9 cellular contexts compared by ENCODE assay signal in the genomic region with DNA sequence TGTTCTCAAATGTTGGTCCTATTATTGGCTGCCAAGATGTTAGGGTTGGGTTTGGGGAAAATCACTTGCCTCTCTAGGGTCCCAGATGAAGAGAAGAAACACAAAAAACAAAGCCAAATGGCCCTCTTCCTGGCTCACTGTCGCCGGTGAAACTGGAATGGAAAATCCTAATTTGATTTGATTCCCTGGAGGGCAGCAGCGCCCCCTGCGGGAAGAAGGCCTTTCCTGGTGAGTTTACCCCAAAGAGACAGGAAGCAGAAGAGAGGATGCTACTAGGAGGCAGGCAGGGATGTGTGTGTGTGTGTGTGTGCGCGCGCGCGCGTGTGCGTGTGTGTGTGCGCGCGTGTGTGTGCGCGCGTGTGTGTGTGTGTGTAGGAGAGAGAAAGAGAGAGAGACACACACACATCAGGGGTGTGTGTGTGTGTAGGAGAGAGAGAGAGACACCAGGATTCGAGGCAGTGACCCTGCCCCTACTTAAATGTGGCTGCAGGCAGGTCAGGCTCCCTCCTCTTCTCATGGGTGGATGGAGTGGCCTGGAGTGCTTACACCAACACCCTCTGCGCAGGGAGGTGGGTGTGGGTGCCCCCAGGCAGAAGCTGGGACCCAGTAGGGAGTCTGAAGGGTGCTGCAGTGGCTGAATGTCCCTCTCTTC. TPM values are rescaled to one million over a fixed set of nuclear protein-coding genes. Genes with fewer than 3 reads are reported as not detected.
A peak's percentile ranks its signal among the peaks of the same experiment; 100 is the strongest.
DNase-seq lines count a peak whose midpoint lies in the region; ATAC-seq, FAIRE-seq and TF ChIP-seq lines count a peak whose summit lies in the region.
"Had no signal": no experiment of that assay in that cellular context is flagged by ENCODE, and none has a peak within 500 bp of the region (broad histone marks: within the 10 kb centered on the region; RNA-seq: fewer than 3 reads in every experiment).

No MANE protein-coding gene starts in this region.

- peak; percentile 88 for TF ChIP-seq CTCF in 22Rv1 (IDR thresholded peaks at IDR 0.05)
- peak; percentile 86 for TF ChIP-seq CTCF in GM20000 (IDR thresholded peaks at IDR 0.05; ENCODE audit: extremely low read depth, missing control alignments)
- peak; percentile 90 for TF ChIP-seq CTCF in bronchial epithelial cell (IDR thresholded peaks at IDR 0.05; ENCODE audit: insufficient read depth, low read length, severe bottlenecking)

- ATAC-seq in GM21381 (IDR thresholded peaks at IDR 0.05; ENCODE audit: unreplicated experiment) = no peak

- H3K27ac ChIP-seq in 22Rv1 = peak overlapping the region; percentile 71

- DNase-seq in GM20000 (ENCODE audit: low spot score) = peak; percentile 73
- DNase-seq in NCI-H226 = peak; percentile 60
- peak; percentile 61 to 84 (median 64) for DNase-seq in activated CD4-positive, CD25-positive, alpha-beta regulatory T cell (lab: John Stamatoyannopoulos, UW)
- DNase-seq in bronchial epithelial cell (ENCODE audit: low read depth) = peak; percentile 63
- DNase-seq in kidney glomerular epithelial cell (lab: John Stamatoyannopoulos, UW) = peak; percentile 48
- DNase-seq in stimulated activated CD4-positive, alpha-beta T cell treated with anti-CD3 and anti-CD28 coated beads, Interleukin-2, amount 100 ng/mL, for 24 hours = peak; percentile 92 to 95

- no peak overlapping the region for H3K4me3 ChIP-seq in bronchial epithelial cell (ENCODE audit: low read depth, low read length)

- no peak for FAIRE-seq in bronchial epithelial cell (lab: Jason Lieb, UNC)
- FAIRE-seq: G401.6 had no signal

- no peaks in the 10 kb centered on the region for H3K36me3 ChIP-seq in bronchial epithelial cell (ENCODE audit: control insufficient read depth, insufficient read depth, low read length)

- peaks cover 1% of the 10 kb centered on the region for H3K27me3 ChIP-seq in bronchial epithelial cell (ENCODE audit: control insufficient read depth, insufficient read depth, low read length)

RNA-seq across cellular contexts. Expression of a gene that starts 3.1 kb away (rescaled TPM):
- 3.4 and 6.4 TPM in 2 replicates for total RNA-seq in bronchial epithelial cell

RNA-seq across cellular contexts. Expression of a gene that starts 22.8 kb away (rescaled TPM):
- 15.0 and 22.0 TPM in 2 replicates for total RNA-seq in bronchial epithelial cell
